In the genomic region with DNA sequence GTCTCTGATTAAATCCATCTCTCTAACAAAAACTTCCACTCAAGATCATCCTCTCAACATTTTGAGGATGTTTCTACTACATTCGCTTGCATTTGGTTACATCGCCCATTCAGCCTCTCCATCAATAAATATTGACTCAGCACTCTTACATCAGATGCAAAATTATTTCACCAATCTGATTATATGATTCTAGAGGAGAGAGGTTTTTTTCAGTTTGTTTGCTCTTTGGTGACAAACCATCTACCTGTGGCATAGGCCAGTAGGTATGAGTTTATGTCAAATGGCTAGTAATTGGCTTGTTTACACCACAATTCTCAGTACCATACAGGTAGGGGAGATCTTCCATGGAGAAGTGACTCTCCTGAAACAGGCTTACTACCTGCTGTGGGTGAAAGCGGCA, we compare ENCODE assay signal across 18 cellular contexts. TPM values are rescaled to one million over a fixed set of nuclear protein-coding genes. Genes with fewer than 3 reads are reported as not detected.
"Had no signal": no experiment of that assay in that cellular context is flagged by ENCODE, and none has a peak within 500 bp of the region (broad histone marks: within the 10 kb centered on the region; RNA-seq: fewer than 3 reads in every experiment).

No MANE protein-coding gene starts in this region.

- H3K27ac ChIP-seq: foreskin keratinocyte, heart left ventricle, neutrophil, right atrium auricular region, thyroid gland had no signal

- H3K27ac Mint-ChIP-seq: activated CD4-positive, alpha-beta T cell treated with anti-CD3 and anti-CD28 coated beads, Interleukin-2, amount 10 ng/mL, durations not matched to agents 7 days and 5 days; activated naive CD4-positive, alpha-beta T cell treated with anti-CD3 and anti-CD28 coated beads, Interleukin-2, amount 10 ng/mL, durations not matched to agents 7 days and 5 days; activated T-helper 2 cell treated with anti-CD3 and anti-CD28 coated beads, Interferon-gamma antibody, Interleukin-2, Interleukin-4, amounts not matched to agents 10 μg/mL and 5 μg/mL and 100 μg/mL, durations not matched to agents 14 hours and 24 hours and 36 hours; naive thymus-derived CD8-positive, alpha-beta T cell had no signal

- ATAC-seq: foreskin keratinocyte; heart left ventricle; left colon; mucosa of descending colon; naive thymus-derived CD8-positive, alpha-beta T cell had no signal

- H3K4me1 Mint-ChIP-seq: activated CD4-positive, alpha-beta T cell treated with anti-CD3 and anti-CD28 coated beads, Interleukin-2, amount 10 ng/mL, durations not matched to agents 7 days and 5 days; activated naive CD4-positive, alpha-beta T cell treated with anti-CD3 and anti-CD28 coated beads, Interleukin-2, amount 10 ng/mL, durations not matched to agents 7 days and 5 days had no signal

- H3K36me3 ChIP-seq: heart left ventricle, neutrophil, right atrium auricular region, thyroid gland had no signal

- H3K4me1 ChIP-seq: right atrium auricular region, thyroid gland had no signal

- H3K4me3 ChIP-seq: heart left ventricle, mucosa of descending colon, right atrium auricular region, thyroid gland had no signal

- H3K36me3 Mint-ChIP-seq: activated naive CD4-positive, alpha-beta T cell treated with anti-CD3 and anti-CD28 coated beads, Interleukin-2, amount 10 ng/mL, durations not matched to agents 7 days and 5 days; naive thymus-derived CD8-positive, alpha-beta T cell had no signal

- H3K27me3 Mint-ChIP-seq: activated CD4-positive, alpha-beta T cell treated with anti-CD3 and anti-CD28 coated beads, Interleukin-2, amount 10 ng/mL, durations not matched to agents 7 days and 5 days; activated naive CD4-positive, alpha-beta T cell treated with anti-CD3 and anti-CD28 coated beads, Interleukin-2, amount 10 ng/mL, durations not matched to agents 7 days and 5 days had no signal

- DNase-seq: activated CD4-positive, alpha-beta T cell treated with anti-CD3 and anti-CD28 coated beads, Interleukin-2, amount 10 ng/mL, durations not matched to agents 7 days and 5 days; activated CD4-positive, CD25-positive, alpha-beta regulatory T cell; activated CD8-positive, alpha-beta memory T cell treated with anti-CD3 and anti-CD28 coated beads for 24 hours; activated naive CD4-positive, alpha-beta T cell treated with anti-CD3 and anti-CD28 coated beads, Interleukin-2, amount 10 ng/mL, durations not matched to agents 7 days and 5 days; activated T-cell treated with anti-CD3 and anti-CD28 coated beads for 4 hours; foreskin keratinocyte; heart left ventricle; left colon; mucosa of descending colon; naive thymus-derived CD8-positive, alpha-beta T cell; small intestine; thyroid gland had no signal

- H3K9me3 Mint-ChIP-seq: activated CD4-positive, alpha-beta T cell treated with anti-CD3 and anti-CD28 coated beads, Interleukin-2, amount 10 ng/mL, durations not matched to agents 7 days and 5 days; activated naive CD4-positive, alpha-beta T cell treated with anti-CD3 and anti-CD28 coated beads, Interleukin-2, amount 10 ng/mL, durations not matched to agents 7 days and 5 days had no signal

- H3K4me3 Mint-ChIP-seq: activated CD4-positive, alpha-beta T cell treated with anti-CD3 and anti-CD28 coated beads, Interleukin-2, amount 10 ng/mL, durations not matched to agents 7 days and 5 days; activated naive CD4-positive, alpha-beta T cell treated with anti-CD3 and anti-CD28 coated beads, Interleukin-2, amount 10 ng/mL, durations not matched to agents 7 days and 5 days; naive thymus-derived CD8-positive, alpha-beta T cell had no signal

- H3K27me3 ChIP-seq: foreskin keratinocyte, heart left ventricle, neutrophil, right atrium auricular region, thyroid gland had no signal

- H3K9me3 ChIP-seq: heart left ventricle, mucosa of descending colon, neutrophil, right atrium auricular region, thyroid gland had no signal

RNA-seq across cellular contexts. Expression of a gene that starts 52.3 kb away (rescaled TPM):
- total RNA-seq: activated CD4-positive, alpha-beta T cell treated with anti-CD3 and anti-CD28 coated beads, Interleukin-2, amount 10 ng/mL, durations not matched to agents 7 days and 5 days; activated T-helper 2 cell treated with anti-CD3 and anti-CD28 coated beads, Interferon-gamma antibody, Interleukin-2, Interleukin-4, amounts not matched to agents 10 μg/mL and 5 μg/mL and 100 μg/mL, durations not matched to agents 14 hours and 24 hours and 36 hours; cardiac septum; endothelial cell of umbilical vein; foreskin keratinocyte; naive thymus-derived CD8-positive, alpha-beta T cell; posterior vena cava; right atrium auricular region; thyroid gland had no signal
- polyA plus RNA-seq: endothelial cell of umbilical vein; heart left ventricle; naive thymus-derived CD8-positive, alpha-beta T cell had no signal
